28 cellular contexts compared by ENCODE assay signal in genomic region chr18:29007986-29008654, GRCh38.
"Had no signal": no experiment of that assay in that cellular context is flagged by ENCODE, and none has a peak within 500 bp of the region (broad histone marks: within the 10 kb centered on the region; RNA-seq: fewer than 3 reads in every experiment).

No MANE protein-coding gene starts in this region.

- H3K4me3 Mint-ChIP-seq: activated CD4-positive, alpha-beta memory T cell treated with anti-CD3 and anti-CD28 coated beads, Interleukin-2, amount 10 ng/mL, durations not matched to agents 7 days and 5 days; activated CD8-positive, alpha-beta memory T cell treated with anti-CD3 and anti-CD28 coated beads, Interleukin-2, amount 10 ng/mL, durations not matched to agents 7 days and 5 days; activated naive CD4-positive, alpha-beta T cell treated with anti-CD3 and anti-CD28 coated beads, Interleukin-2, amount 10 ng/mL, durations not matched to agents 7 days and 5 days; activated naive CD8-positive, alpha-beta T cell; activated naive CD8-positive, alpha-beta T cell treated with anti-CD3 and anti-CD28 coated beads, Interleukin-2, amount 50 U/mL, for 24 hours had no signal

- DNase-seq: activated CD4-positive, alpha-beta memory T cell treated with anti-CD3 and anti-CD28 coated beads, Interleukin-2, amount 10 ng/mL, durations not matched to agents 7 days and 5 days; activated CD4-positive, alpha-beta T cell treated with anti-CD3 and anti-CD28 coated beads for 1 hour; activated CD4-positive, alpha-beta T cell treated with anti-CD3 and anti-CD28 coated beads for 48 hours; activated CD4-positive, CD25-positive, alpha-beta regulatory T cell; activated CD8-positive, alpha-beta memory T cell treated with anti-CD3 and anti-CD28 coated beads for 24 hours; activated CD8-positive, alpha-beta memory T cell treated with anti-CD3 and anti-CD28 coated beads, Interleukin-2, amount 10 ng/mL, durations not matched to agents 7 days and 5 days; activated CD8-positive, alpha-beta memory T cell treated with anti-CD3 and anti-CD28 coated beads, Interleukin-2, amount 50 U/mL, for 48 hours; activated effector memory CD4-positive, alpha-beta T cell treated with Interleukin-2 at 50 U/mL for 16 hours; activated naive CD4-positive, alpha-beta T cell treated with anti-CD3 and anti-CD28 coated beads, Interleukin-2, amount 10 ng/mL, durations not matched to agents 7 days and 5 days; activated naive CD8-positive, alpha-beta T cell treated with anti-CD3 and anti-CD28 coated beads, Interleukin-2, amount 50 U/mL, for 24 hours; activated T-cell treated with anti-CD3 and anti-CD28 coated beads, Interleukin-2, amount 50 U/mL, for 48 hours; anterior cingulate cortex; Kasumi-1; MG63; NCI-H1092; NCI-H1436 treated with DMSO at 0.1 percent for 48 hours; NCI-H1694 treated with DMSO at 0.1 percent for 48 hours; NCI-H2029; NCI-H345; NCI-H524 treated with DMSO at 0.1 percent for 48 hours; SHP77; SJCRH30; T1000; WERI-Rb-1 had no signal

- H3K27me3 Mint-ChIP-seq: activated CD4-positive, alpha-beta memory T cell treated with anti-CD3 and anti-CD28 coated beads, Interleukin-2, amount 10 ng/mL, durations not matched to agents 7 days and 5 days; activated CD8-positive, alpha-beta memory T cell treated with anti-CD3 and anti-CD28 coated beads, Interleukin-2, amount 10 ng/mL, durations not matched to agents 7 days and 5 days; activated naive CD4-positive, alpha-beta T cell treated with anti-CD3 and anti-CD28 coated beads, Interleukin-2, amount 10 ng/mL, durations not matched to agents 7 days and 5 days; activated naive CD8-positive, alpha-beta T cell; activated naive CD8-positive, alpha-beta T cell treated with anti-CD3 and anti-CD28 coated beads, Interleukin-2, amount 50 U/mL, for 24 hours had no signal

- H3K27ac ChIP-seq: cardiac muscle cell, SJCRH30, SK-N-MC, WERI-Rb-1 had no signal

- H3K36me3 Mint-ChIP-seq: activated CD8-positive, alpha-beta memory T cell treated with anti-CD3 and anti-CD28 coated beads, Interleukin-2, amount 10 ng/mL, durations not matched to agents 7 days and 5 days; activated naive CD4-positive, alpha-beta T cell treated with anti-CD3 and anti-CD28 coated beads, Interleukin-2, amount 10 ng/mL, durations not matched to agents 7 days and 5 days; activated naive CD8-positive, alpha-beta T cell had no signal

- ATAC-seq: activated CD8-positive, alpha-beta memory T cell treated with anti-CD3 and anti-CD28 coated beads, Interleukin-2, amount 10 ng/mL, durations not matched to agents 7 days and 5 days; activated naive CD8-positive, alpha-beta T cell treated with anti-CD3 and anti-CD28 coated beads, Interleukin-2, amount 50 U/mL, for 24 hours; Panc1 had no signal

- H3K4me1 Mint-ChIP-seq: activated CD4-positive, alpha-beta memory T cell treated with anti-CD3 and anti-CD28 coated beads, Interleukin-2, amount 10 ng/mL, durations not matched to agents 7 days and 5 days; activated CD8-positive, alpha-beta memory T cell treated with anti-CD3 and anti-CD28 coated beads, Interleukin-2, amount 10 ng/mL, durations not matched to agents 7 days and 5 days; activated naive CD4-positive, alpha-beta T cell treated with anti-CD3 and anti-CD28 coated beads, Interleukin-2, amount 10 ng/mL, durations not matched to agents 7 days and 5 days; activated naive CD8-positive, alpha-beta T cell treated with anti-CD3 and anti-CD28 coated beads, Interleukin-2, amount 50 U/mL, for 24 hours had no signal

- H3K27me3 ChIP-seq: cardiac muscle cell, MG63, SJCRH30 had no signal

- H3K4me3 ChIP-seq: cardiac muscle cell, MG63, SJCRH30, SK-N-MC had no signal

- H3K4me1 ChIP-seq: SJCRH30 had no signal

- H3K27ac Mint-ChIP-seq: activated CD4-positive, alpha-beta memory T cell treated with anti-CD3 and anti-CD28 coated beads, Interleukin-2, amount 10 ng/mL, durations not matched to agents 7 days and 5 days; activated CD8-positive, alpha-beta memory T cell treated with anti-CD3 and anti-CD28 coated beads, Interleukin-2, amount 10 ng/mL, durations not matched to agents 7 days and 5 days; activated naive CD4-positive, alpha-beta T cell treated with anti-CD3 and anti-CD28 coated beads, Interleukin-2, amount 10 ng/mL, durations not matched to agents 7 days and 5 days; activated naive CD8-positive, alpha-beta T cell; activated naive CD8-positive, alpha-beta T cell treated with anti-CD3 and anti-CD28 coated beads, Interleukin-2, amount 50 U/mL, for 24 hours had no signal

- H3K36me3 ChIP-seq: cardiac muscle cell, MG63, SJCRH30, WERI-Rb-1 had no signal

- H3K9me3 ChIP-seq: MG63, SJCRH30 had no signal
